Comparison of ENCODE assay signal across 17 cellular contexts in genomic region chr11:43404836-43405479, GRCh38.
"Had no signal": no experiment of that assay in that cellular context is flagged by ENCODE, and none has a peak within 500 bp of the region (broad histone marks: within the 10 kb centered on the region; RNA-seq: fewer than 3 reads in every experiment).

No MANE protein-coding gene starts in this region.

- H3K4me3 ChIP-seq: lung, pancreas, sigmoid colon had no signal

- DNase-seq: activated CD4-positive, CD25-positive, alpha-beta regulatory T cell treated with anti-CD3 and anti-CD28 coated beads, Interleukin-2, amount 50 U/mL, for 72 hours; activated gamma-delta T cell; activated T-cell treated with anti-CD3 and anti-CD28 coated beads, Interleukin-2, amount 50 U/mL, for 4 hours; brain microvascular endothelial cell; cerebellar nuclear complex; effector memory CD4-positive, alpha-beta T cell; midbrain; naive thymus-derived CD4-positive, alpha-beta T cell; pancreas; sigmoid colon; stimulated activated CD4-positive, alpha-beta T cell treated with anti-CD3 and anti-CD28 coated beads, Interleukin-12 subunit alpha, Interleukin-12 subunit beta, amount 100 ng/mL, for 4 hours; stimulated activated CD4-positive, alpha-beta T cell treated with anti-CD3 and anti-CD28 coated beads, Interleukin-2, amount 100 ng/mL, for 24 hours; T-cell; T-helper 9 cell had no signal

- H3K9me3 ChIP-seq: pancreas, sigmoid colon had no signal

- H3K4me1 ChIP-seq: sigmoid colon had no signal

- ATAC-seq: activated T-cell treated with anti-CD3 and anti-CD28 coated beads, Interleukin-2, amount 50 U/mL, for 4 hours; naive thymus-derived CD4-positive, alpha-beta T cell; pancreas; stimulated activated memory B cell treated with anti-CD40 and anti-IgM and Interleukin-4, amounts not matched to agents 10 μg/mL and 1 μg/mL and 100 μg/mL, for 72 hours; T-cell had no signal

- H3K27ac ChIP-seq: brain microvascular endothelial cell, pancreas, sigmoid colon had no signal

- H3K27me3 ChIP-seq: brain microvascular endothelial cell, pancreas, sigmoid colon had no signal

- FAIRE-seq: islet of Langerhans, pancreas had no signal
